27 cellular contexts compared by ENCODE assay signal in the genomic region with DNA sequence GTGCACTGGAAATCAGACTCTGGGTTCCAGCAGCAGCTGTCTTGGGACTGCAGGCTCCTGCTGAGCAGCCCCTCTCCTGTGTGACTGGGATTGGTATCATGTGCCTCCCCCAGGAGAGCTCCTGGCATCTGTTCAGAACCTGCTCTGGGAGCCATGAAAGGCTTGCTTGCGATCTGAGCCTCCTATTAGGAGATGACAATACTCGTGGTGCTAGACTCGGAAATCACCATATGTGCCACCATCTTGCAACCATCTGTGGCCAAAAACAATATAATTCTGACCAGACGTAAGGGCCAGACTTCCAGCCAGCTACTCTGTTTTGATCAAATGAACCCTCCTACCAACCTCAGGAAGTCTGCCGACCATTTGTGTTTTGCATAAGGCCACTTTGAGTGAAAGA.
"Had no signal": no experiment of that assay in that cellular context is flagged by ENCODE, and none has a peak within 500 bp of the region (broad histone marks: within the 10 kb centered on the region; RNA-seq: fewer than 3 reads in every experiment).

No MANE protein-coding gene starts in this region.

- H3K36me3 ChIP-seq: esophagus muscularis mucosa, gastrocnemius medialis, sigmoid colon, vagina had no signal

- H3K27ac Mint-ChIP-seq: activated CD4-positive, alpha-beta T cell treated with anti-CD3 and anti-CD28 coated beads, Interleukin-2, amount 10 ng/mL, durations not matched to agents 7 days and 5 days; activated CD8-positive, alpha-beta memory T cell treated with anti-CD3 and anti-CD28 coated beads, Interleukin-2, amount 10 ng/mL, durations not matched to agents 7 days and 5 days; activated CD8-positive, alpha-beta T cell treated with anti-CD3 and anti-CD28 coated beads for 36 hours; activated naive CD4-positive, alpha-beta T cell treated with anti-CD3 and anti-CD28 coated beads, Interleukin-2, amount 50 U/mL, for 72 hours; activated T-helper 1 cell treated with anti-CD3 and anti-CD28 coated beads, Interleukin-12 subunit alpha, Interleukin-12 subunit beta, Interleukin-2, Interleukin-4 antibody, amounts not matched to agents 30 ng/mL and 10 ng/mL and 1 ng/mL, durations not matched to agents 14 hours and 24 hours and 36 hours; natural killer cell treated with Interleukin-12 subunit alpha and Interleukin-12 subunit beta and Interleukin-15 and Interleukin-18, amount 100 ng/mL, for 72 hours; progenitor cell of endocrine pancreas; stimulated activated memory B cell treated with anti-CD40 and anti-IgM and Interleukin-4, amounts not matched to agents 10 μg/mL and 1 μg/mL and 100 μg/mL, for 72 hours had no signal

- H3K4me2 ChIP-seq: smooth muscle cell had no signal

- H3K4me3 Mint-ChIP-seq: activated CD4-positive, alpha-beta T cell treated with anti-CD3 and anti-CD28 coated beads, Interleukin-2, amount 10 ng/mL, durations not matched to agents 7 days and 5 days; activated CD8-positive, alpha-beta memory T cell treated with anti-CD3 and anti-CD28 coated beads, Interleukin-2, amount 10 ng/mL, durations not matched to agents 7 days and 5 days; activated CD8-positive, alpha-beta T cell treated with anti-CD3 and anti-CD28 coated beads for 36 hours; activated T-helper 1 cell treated with anti-CD3 and anti-CD28 coated beads, Interleukin-12 subunit alpha, Interleukin-12 subunit beta, Interleukin-2, Interleukin-4 antibody, amounts not matched to agents 30 ng/mL and 10 ng/mL and 1 ng/mL, durations not matched to agents 14 hours and 24 hours and 36 hours; brain; natural killer cell treated with Interleukin-12 subunit alpha and Interleukin-12 subunit beta and Interleukin-15 and Interleukin-18, amount 100 ng/mL, for 72 hours; stimulated activated memory B cell treated with anti-CD40 and anti-IgM and Interleukin-4, amounts not matched to agents 10 μg/mL and 1 μg/mL and 100 μg/mL, for 72 hours had no signal

- DNase-seq: activated CD4-positive, alpha-beta T cell treated with anti-CD3 and anti-CD28 coated beads, Interleukin-2, amount 10 ng/mL, durations not matched to agents 7 days and 5 days; activated CD4-positive, CD25-positive, alpha-beta regulatory T cell treated with anti-CD3 and anti-CD28 coated beads, Interleukin-2, amount 50 U/mL, for 72 hours; activated CD8-positive, alpha-beta memory T cell treated with anti-CD3 and anti-CD28 coated beads, Interleukin-2, amount 10 ng/mL, durations not matched to agents 7 days and 5 days; activated CD8-positive, alpha-beta T cell treated with anti-CD3 and anti-CD28 coated beads for 36 hours; activated T-cell treated with anti-CD3 and anti-CD28 coated beads for 4 hours; aorta; effector memory CD4-positive, alpha-beta T cell; gastrocnemius medialis; head of caudate nucleus; left ventricle myocardium superior; mammary epithelial cell; retina; sigmoid colon; stimulated activated CD4-positive, alpha-beta T cell treated with anti-CD3 and anti-CD28 coated beads, Interleukin-15, amount 100 ng/mL, for 24 hours; testis; trophoblast cell had no signal

- ATAC-seq: activated CD8-positive, alpha-beta memory T cell treated with anti-CD3 and anti-CD28 coated beads, Interleukin-2, amount 10 ng/mL, durations not matched to agents 7 days and 5 days; activated CD8-positive, alpha-beta T cell treated with anti-CD3 and anti-CD28 coated beads for 36 hours; activated naive CD4-positive, alpha-beta T cell treated with anti-CD3 and anti-CD28 coated beads, Interleukin-2, amount 50 U/mL, for 72 hours; gastrocnemius medialis; left ventricle myocardium superior; natural killer cell treated with Interleukin-12 subunit alpha and Interleukin-12 subunit beta and Interleukin-15 and Interleukin-18, amount 100 ng/mL, for 72 hours; stimulated activated memory B cell treated with anti-CD40 and anti-IgM and Interleukin-4, amounts not matched to agents 10 μg/mL and 1 μg/mL and 100 μg/mL, for 72 hours had no signal

- H3K9me3 Mint-ChIP-seq: activated CD4-positive, alpha-beta T cell treated with anti-CD3 and anti-CD28 coated beads, Interleukin-2, amount 10 ng/mL, durations not matched to agents 7 days and 5 days; activated CD8-positive, alpha-beta T cell treated with anti-CD3 and anti-CD28 coated beads for 36 hours; activated naive CD4-positive, alpha-beta T cell treated with anti-CD3 and anti-CD28 coated beads, Interleukin-2, amount 50 U/mL, for 72 hours; activated T-helper 1 cell treated with anti-CD3 and anti-CD28 coated beads, Interleukin-12 subunit alpha, Interleukin-12 subunit beta, Interleukin-2, Interleukin-4 antibody, amounts not matched to agents 30 ng/mL and 10 ng/mL and 1 ng/mL, durations not matched to agents 14 hours and 24 hours and 36 hours; natural killer cell treated with Interleukin-12 subunit alpha and Interleukin-12 subunit beta and Interleukin-15 and Interleukin-18, amount 100 ng/mL, for 72 hours; stimulated activated memory B cell treated with anti-CD40 and anti-IgM and Interleukin-4, amounts not matched to agents 10 μg/mL and 1 μg/mL and 100 μg/mL, for 72 hours had no signal

- H3K27me3 Mint-ChIP-seq: activated CD4-positive, alpha-beta T cell treated with anti-CD3 and anti-CD28 coated beads, Interleukin-2, amount 10 ng/mL, durations not matched to agents 7 days and 5 days; activated CD8-positive, alpha-beta memory T cell treated with anti-CD3 and anti-CD28 coated beads, Interleukin-2, amount 10 ng/mL, durations not matched to agents 7 days and 5 days; activated CD8-positive, alpha-beta T cell treated with anti-CD3 and anti-CD28 coated beads for 36 hours; brain; stimulated activated memory B cell treated with anti-CD40 and anti-IgM and Interleukin-4, amounts not matched to agents 10 μg/mL and 1 μg/mL and 100 μg/mL, for 72 hours had no signal

- H3K9me3 ChIP-seq: esophagus muscularis mucosa, gastrocnemius medialis, sigmoid colon, testis, vagina had no signal

- H3K36me3 Mint-ChIP-seq: activated CD8-positive, alpha-beta memory T cell treated with anti-CD3 and anti-CD28 coated beads, Interleukin-2, amount 10 ng/mL, durations not matched to agents 7 days and 5 days; activated naive CD4-positive, alpha-beta T cell treated with anti-CD3 and anti-CD28 coated beads, Interleukin-2, amount 50 U/mL, for 72 hours; brain; natural killer cell treated with Interleukin-12 subunit alpha and Interleukin-12 subunit beta and Interleukin-15 and Interleukin-18, amount 100 ng/mL, for 72 hours; stimulated activated memory B cell treated with anti-CD40 and anti-IgM and Interleukin-4, amounts not matched to agents 10 μg/mL and 1 μg/mL and 100 μg/mL, for 72 hours had no signal

- H3K4me1 ChIP-seq: esophagus muscularis mucosa, gastrocnemius medialis, sigmoid colon, testis, vagina had no signal

- H3K27ac ChIP-seq: esophagus muscularis mucosa, gastrocnemius medialis, sigmoid colon, testis, vagina, VCaP had no signal

- H3K4me3 ChIP-seq: esophagus muscularis mucosa, gastrocnemius medialis, sigmoid colon, smooth muscle cell, testis, vagina had no signal

- FAIRE-seq: islet of Langerhans had no signal

- H3K4me1 Mint-ChIP-seq: activated CD4-positive, alpha-beta T cell treated with anti-CD3 and anti-CD28 coated beads, Interleukin-2, amount 10 ng/mL, durations not matched to agents 7 days and 5 days; activated CD8-positive, alpha-beta memory T cell treated with anti-CD3 and anti-CD28 coated beads, Interleukin-2, amount 10 ng/mL, durations not matched to agents 7 days and 5 days; stimulated activated memory B cell treated with anti-CD40 and anti-IgM and Interleukin-4, amounts not matched to agents 10 μg/mL and 1 μg/mL and 100 μg/mL, for 72 hours had no signal

- H3K27me3 ChIP-seq: esophagus muscularis mucosa, gastrocnemius medialis, sigmoid colon, testis, vagina had no signal
